ENCODE assay signal across 2 cellular contexts in the genomic region with DNA sequence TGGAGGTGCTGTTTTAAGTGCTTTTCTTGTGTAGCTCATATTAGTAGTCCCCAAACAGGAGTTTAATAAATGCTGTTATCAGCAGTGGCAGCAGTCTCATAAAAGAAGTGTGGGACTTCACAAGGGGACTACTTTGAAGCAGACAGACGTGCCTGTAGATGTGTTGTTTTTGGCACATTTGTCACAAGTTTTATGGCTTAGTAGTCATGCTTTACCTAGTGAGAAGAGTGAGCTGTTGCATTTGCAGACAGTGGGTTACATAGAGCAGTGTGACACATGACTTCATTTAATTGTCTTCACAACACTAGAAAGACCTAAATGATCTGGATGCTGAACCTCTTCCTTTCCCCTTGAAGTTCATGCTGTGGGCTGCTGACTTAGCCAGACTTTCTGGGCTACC.
TF ChIP-seq lines count a peak whose summit lies in the region.

No MANE protein-coding gene starts in this region.

TF ChIP-seq in HEK293, 187 proteins besides CTCF, POLR2A, EP300 and RAD21 (continued from another document and continues in another):
- TF ChIP-seq, protein P1, sequence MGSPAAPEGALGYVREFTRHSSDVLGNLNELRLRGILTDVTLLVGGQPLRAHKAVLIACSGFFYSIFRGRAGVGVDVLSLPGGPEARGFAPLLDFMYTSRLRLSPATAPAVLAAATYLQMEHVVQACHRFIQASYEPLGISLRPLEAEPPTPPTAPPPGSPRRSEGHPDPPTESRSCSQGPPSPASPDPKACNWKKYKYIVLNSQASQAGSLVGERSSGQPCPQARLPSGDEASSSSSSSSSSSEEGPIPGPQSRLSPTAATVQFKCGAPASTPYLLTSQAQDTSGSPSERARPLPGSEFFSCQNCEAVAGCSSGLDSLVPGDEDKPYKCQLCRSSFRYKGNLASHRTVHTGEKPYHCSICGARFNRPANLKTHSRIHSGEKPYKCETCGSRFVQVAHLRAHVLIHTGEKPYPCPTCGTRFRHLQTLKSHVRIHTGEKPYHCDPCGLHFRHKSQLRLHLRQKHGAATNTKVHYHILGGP (tag by site-specific recombination; IDR thresholded peaks at IDR 0.05): peak; percentile 68; the same call in 1 of the 2 replicates
- TF ChIP-seq ZNF561 (tag by site-specific recombination; IDR thresholded peaks at IDR 0.05; ENCODE audit: borderline replicate concordance): peak; percentile 88
- TF ChIP-seq, protein P2, sequence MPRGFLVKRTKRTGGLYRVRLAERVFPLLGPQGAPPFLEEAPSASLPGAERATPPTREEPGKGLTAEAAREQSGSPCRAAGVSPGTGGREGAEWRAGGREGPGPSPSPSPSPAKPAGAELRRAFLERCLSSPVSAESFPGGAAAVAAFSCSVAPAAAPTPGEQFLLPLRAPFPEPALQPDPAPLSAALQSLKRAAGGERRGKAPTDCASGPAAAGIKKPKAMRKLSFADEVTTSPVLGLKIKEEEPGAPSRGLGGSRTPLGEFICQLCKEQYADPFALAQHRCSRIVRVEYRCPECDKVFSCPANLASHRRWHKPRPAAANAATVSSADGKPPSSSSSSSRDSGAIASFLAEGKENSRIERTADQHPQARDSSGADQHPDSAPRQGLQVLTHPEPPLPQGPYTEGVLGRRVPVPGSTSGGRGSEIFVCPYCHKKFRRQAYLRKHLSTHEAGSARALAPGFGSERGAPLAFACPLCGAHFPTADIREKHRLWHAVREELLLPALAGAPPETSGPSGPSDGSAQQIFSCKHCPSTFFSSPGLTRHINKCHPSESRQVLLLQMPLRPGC (tag by site-specific recombination; IDR thresholded peaks at IDR 0.05): no peak
- peak; percentile 35; the same call in 1 of the 2 replicates for TF ChIP-seq ZFP69B (tag by site-specific recombination; IDR thresholded peaks at IDR 0.05)
- peak; percentile 85 for TF ChIP-seq FEZF1 (tag by site-specific recombination; IDR thresholded peaks at IDR 0.05)
- TF ChIP-seq ZNF621 (tag by site-specific recombination; IDR thresholded peaks at IDR 0.05): no peak
- peak; percentile 23; the same call in 1 of the 2 replicates for TF ChIP-seq KLF8 (tag by site-specific recombination; IDR thresholded peaks at IDR 0.05)
- TF ChIP-seq ZNF600 (tag by site-specific recombination; IDR thresholded peaks at IDR 0.05): 0 out of 2 replicates have a peak, but pooled peaks have one; percentile 19
- TF ChIP-seq, protein P3, sequence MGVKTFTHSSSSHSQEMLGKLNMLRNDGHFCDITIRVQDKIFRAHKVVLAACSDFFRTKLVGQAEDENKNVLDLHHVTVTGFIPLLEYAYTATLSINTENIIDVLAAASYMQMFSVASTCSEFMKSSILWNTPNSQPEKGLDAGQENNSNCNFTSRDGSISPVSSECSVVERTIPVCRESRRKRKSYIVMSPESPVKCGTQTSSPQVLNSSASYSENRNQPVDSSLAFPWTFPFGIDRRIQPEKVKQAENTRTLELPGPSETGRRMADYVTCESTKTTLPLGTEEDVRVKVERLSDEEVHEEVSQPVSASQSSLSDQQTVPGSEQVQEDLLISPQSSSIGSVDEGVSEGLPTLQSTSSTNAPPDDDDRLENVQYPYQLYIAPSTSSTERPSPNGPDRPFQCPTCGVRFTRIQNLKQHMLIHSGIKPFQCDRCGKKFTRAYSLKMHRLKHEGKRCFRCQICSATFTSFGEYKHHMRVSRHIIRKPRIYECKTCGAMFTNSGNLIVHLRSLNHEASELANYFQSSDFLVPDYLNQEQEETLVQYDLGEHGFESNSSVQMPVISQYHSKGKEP (tag by site-specific recombination; IDR thresholded peaks at IDR 0.05): peak; percentile 81
- TF ChIP-seq ZNF629 (tag by site-specific recombination; IDR thresholded peaks at IDR 0.05): peak; percentile 63
- peak; percentile 33; the same call in 1 of the 2 replicates for TF ChIP-seq BCL11B (tag by site-specific recombination; IDR thresholded peaks at IDR 0.05; ENCODE audit: low read depth)
- TF ChIP-seq, protein P4, sequence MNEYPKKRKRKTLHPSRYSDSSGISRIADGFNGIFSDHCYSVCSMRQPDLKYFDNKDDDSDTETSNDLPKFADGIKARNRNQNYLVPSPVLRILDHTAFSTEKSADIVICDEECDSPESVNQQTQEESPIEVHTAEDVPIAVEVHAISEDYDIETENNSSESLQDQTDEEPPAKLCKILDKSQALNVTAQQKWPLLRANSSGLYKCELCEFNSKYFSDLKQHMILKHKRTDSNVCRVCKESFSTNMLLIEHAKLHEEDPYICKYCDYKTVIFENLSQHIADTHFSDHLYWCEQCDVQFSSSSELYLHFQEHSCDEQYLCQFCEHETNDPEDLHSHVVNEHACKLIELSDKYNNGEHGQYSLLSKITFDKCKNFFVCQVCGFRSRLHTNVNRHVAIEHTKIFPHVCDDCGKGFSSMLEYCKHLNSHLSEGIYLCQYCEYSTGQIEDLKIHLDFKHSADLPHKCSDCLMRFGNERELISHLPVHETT (tag by site-specific recombination; IDR thresholded peaks at IDR 0.05): no peak
- TF ChIP-seq, protein P5, sequence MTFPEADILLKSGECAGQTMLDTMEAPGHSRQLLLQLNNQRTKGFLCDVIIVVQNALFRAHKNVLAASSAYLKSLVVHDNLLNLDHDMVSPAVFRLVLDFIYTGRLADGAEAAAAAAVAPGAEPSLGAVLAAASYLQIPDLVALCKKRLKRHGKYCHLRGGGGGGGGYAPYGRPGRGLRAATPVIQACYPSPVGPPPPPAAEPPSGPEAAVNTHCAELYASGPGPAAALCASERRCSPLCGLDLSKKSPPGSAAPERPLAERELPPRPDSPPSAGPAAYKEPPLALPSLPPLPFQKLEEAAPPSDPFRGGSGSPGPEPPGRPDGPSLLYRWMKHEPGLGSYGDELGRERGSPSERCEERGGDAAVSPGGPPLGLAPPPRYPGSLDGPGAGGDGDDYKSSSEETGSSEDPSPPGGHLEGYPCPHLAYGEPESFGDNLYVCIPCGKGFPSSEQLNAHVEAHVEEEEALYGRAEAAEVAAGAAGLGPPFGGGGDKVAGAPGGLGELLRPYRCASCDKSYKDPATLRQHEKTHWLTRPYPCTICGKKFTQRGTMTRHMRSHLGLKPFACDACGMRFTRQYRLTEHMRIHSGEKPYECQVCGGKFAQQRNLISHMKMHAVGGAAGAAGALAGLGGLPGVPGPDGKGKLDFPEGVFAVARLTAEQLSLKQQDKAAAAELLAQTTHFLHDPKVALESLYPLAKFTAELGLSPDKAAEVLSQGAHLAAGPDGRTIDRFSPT (tag by site-specific recombination; IDR thresholded peaks at IDR 0.05): 0 out of 2 replicates have a peak, but pooled peaks have one; percentile 37
- TF ChIP-seq, protein P6, sequence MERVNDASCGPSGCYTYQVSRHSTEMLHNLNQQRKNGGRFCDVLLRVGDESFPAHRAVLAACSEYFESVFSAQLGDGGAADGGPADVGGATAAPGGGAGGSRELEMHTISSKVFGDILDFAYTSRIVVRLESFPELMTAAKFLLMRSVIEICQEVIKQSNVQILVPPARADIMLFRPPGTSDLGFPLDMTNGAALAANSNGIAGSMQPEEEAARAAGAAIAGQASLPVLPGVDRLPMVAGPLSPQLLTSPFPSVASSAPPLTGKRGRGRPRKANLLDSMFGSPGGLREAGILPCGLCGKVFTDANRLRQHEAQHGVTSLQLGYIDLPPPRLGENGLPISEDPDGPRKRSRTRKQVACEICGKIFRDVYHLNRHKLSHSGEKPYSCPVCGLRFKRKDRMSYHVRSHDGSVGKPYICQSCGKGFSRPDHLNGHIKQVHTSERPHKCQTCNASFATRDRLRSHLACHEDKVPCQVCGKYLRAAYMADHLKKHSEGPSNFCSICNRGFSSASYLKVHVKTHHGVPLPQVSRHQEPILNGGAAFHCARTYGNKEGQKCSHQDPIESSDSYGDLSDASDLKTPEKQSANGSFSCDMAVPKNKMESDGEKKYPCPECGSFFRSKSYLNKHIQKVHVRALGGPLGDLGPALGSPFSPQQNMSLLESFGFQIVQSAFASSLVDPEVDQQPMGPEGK (tag by site-specific recombination; IDR thresholded peaks at IDR 0.05): peak; percentile 36

TF ChIP-seq in H1, 55 proteins besides CTCF, POLR2A, EP300 and RAD21 (continued from another document):
- TF ChIP-seq JUND (IDR thresholded peaks at IDR 0.05; ENCODE audit: low read length) (no peak), TCF12 (IDR thresholded peaks at IDR 0.05; ENCODE audit: low read depth, low read length) (no peak), EZH2 (IDR thresholded peaks at IDR 0.05; ENCODE audit: low read depth, low read length, severe bottlenecking) (no peak), JUN (IDR thresholded peaks at IDR 0.05; ENCODE audit: low read depth, low read length) (no peak), CBX8 (IDR thresholded peaks at IDR 0.05; ENCODE audit: borderline replicate concordance, low read depth, low read length) (no peak), SIN3A (conservative IDR thresholded peaks at IDR 0.05 in 1 of 2, IDR thresholded peaks at IDR 0.05 in 1 of 2; ENCODE audit: low read depth in 1 of 2, low read length in 2 of 2) (no peak)
